Comparison of ENCODE assay signal across 8 cellular contexts in the genomic region with DNA sequence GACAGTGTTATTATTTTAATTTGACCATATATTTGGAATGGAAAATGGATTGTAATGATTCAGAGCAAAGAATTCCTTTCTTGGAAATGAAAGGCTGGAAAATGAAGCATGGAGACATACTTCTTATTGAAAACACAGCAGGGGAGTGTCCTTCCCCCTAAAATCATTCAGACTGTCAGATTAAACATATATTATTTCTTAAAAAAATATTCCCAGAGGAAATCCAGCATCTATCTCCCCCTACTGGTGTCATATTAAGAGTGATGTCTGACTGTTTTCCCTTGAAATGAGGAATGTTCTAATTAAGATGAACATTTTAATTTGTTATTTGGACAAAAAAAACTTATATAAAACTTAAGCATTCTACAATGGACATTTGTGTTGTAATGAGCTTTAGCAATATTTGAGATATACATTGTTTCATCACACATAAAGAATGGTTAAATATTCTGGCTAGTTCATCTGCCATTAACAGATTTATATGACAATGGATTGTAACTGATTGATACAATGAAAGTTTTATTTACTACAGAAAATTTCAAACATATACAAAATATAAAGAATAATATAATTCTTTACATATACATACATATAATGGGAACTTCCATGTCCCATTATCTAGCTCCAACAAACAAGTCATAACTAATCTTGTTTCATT.
DNase-seq lines count a peak whose midpoint lies in the region; ATAC-seq and TF ChIP-seq lines count a peak whose summit lies in the region.

No MANE protein-coding gene starts in this region.

- H3K36me3 ChIP-seq in left ventricle myocardium inferior (peaks cover 6% of the 10 kb centered on the region), vagina (no peaks in the 10 kb centered on the region)

- no peak for DNase-seq in left ventricle myocardium inferior
- DNase-seq in right cardiac atrium = no peak
- DNase-seq in iPS-NIHi11 (ENCODE audit: low spot score) = peak; percentile 23
- no peak for DNase-seq in vagina (ENCODE audit: extremely low spot score in 2 of 2)
- DNase-seq in NCI-H2227 (lab: John Stamatoyannopoulos, UW; ENCODE audit: unreplicated experiment) = no peak
- DNase-seq in mesenteric fat pad (ENCODE audit: low spot score) = no peak
- no peak for DNase-seq in SK-N-DZ (ENCODE audit: low spot score)

- H3K9me3 ChIP-seq in left ventricle myocardium inferior (replicated peaks) = no peaks in the 10 kb centered on the region
- H3K9me3 ChIP-seq in right cardiac atrium (ENCODE audit: control insufficient read depth, low read length) = no peaks in the 10 kb centered on the region
- H3K9me3 ChIP-seq in vagina = peaks cover 3% of the 10 kb centered on the region

- H3K27me3 ChIP-seq in left ventricle myocardium inferior (ENCODE audit: low read depth) (no peaks in the 10 kb centered on the region), right cardiac atrium (ENCODE audit: control insufficient read depth, insufficient read depth) (no peaks in the 10 kb centered on the region), vagina (no peaks in the 10 kb centered on the region)

- H3K4me1 ChIP-seq in left ventricle myocardium inferior = no peaks in the 10 kb centered on the region
- no peaks in the 10 kb centered on the region for H3K4me1 ChIP-seq in right cardiac atrium (ENCODE audit: control insufficient read depth, insufficient read depth, low read length)
- no peaks in the 10 kb centered on the region for H3K4me1 ChIP-seq in vagina

- intact Hi-C loops in left ventricle myocardium inferior (cut with micrococcal nuclease) (loop anchor here (10.0 kb wide), 1 partner anchor 256 kb away; no protein-coding TSS in a partner anchor), right cardiac atrium (cut with DNase I) (loop anchor here in 2 of 4 donors (10.0 kb wide), 2 partner anchors 106 to 556 kb away; no protein-coding TSS in a partner anchor), vagina (cut with DNase I) (loop anchor here (10.0 kb wide), 1 partner anchor 266 kb away; the partner anchor contains the start of gene SPRY1)

- TF ChIP-seq POLR2A in vagina (IDR thresholded peaks at IDR 0.05) = no peak

- no peak overlapping the region for H3K4me3 ChIP-seq in left ventricle myocardium inferior
- H3K4me3 ChIP-seq in right cardiac atrium (ENCODE audit: low read length) = no peak overlapping the region
- no peak overlapping the region for H3K4me3 ChIP-seq in vagina

- TF ChIP-seq CTCF in left ventricle myocardium inferior (IDR thresholded peaks at IDR 0.05; ENCODE audit: borderline replicate concordance) = peak; percentile 67
- peak; percentile 81 for TF ChIP-seq CTCF in VCaP (conservative IDR thresholded peaks at IDR 0.05)
- peak in 2 of 3 experiments; percentile 47 to 58 for TF ChIP-seq CTCF in vagina (IDR thresholded peaks at IDR 0.05)

- ATAC-seq in right cardiac atrium = no peak

- H3K27ac ChIP-seq in left ventricle myocardium inferior (replicated peaks) (no peak overlapping the region), right cardiac atrium (ENCODE audit: low read length) (no peak overlapping the region), VCaP (no peak overlapping the region), vagina (no peak overlapping the region)
